ENCODE assay signal across 23 cellular contexts in genomic region chr10:132427939-132428367, GRCh38.
"Had no signal": no experiment of that assay in that cellular context is flagged by ENCODE, and none has a peak within 500 bp of the region (broad histone marks: within the 10 kb centered on the region; RNA-seq: fewer than 3 reads in every experiment).

No MANE protein-coding gene starts in this region.

- H3K4me2 ChIP-seq: neural progenitor cell had no signal

- H3K4me3 ChIP-seq: heart right ventricle, lower lobe of right lung, mucosa of descending colon, neural progenitor cell, testis, vagina had no signal

- H3K27ac ChIP-seq: epithelial cell of prostate, heart right ventricle, lower lobe of right lung, neural progenitor cell, testis, vagina had no signal

- ATAC-seq: activated CD8-positive, alpha-beta memory T cell treated with anti-CD3 and anti-CD28 coated beads, Interleukin-2, amount 10 ng/mL, durations not matched to agents 7 days and 5 days; heart right ventricle; lower lobe of right lung; mucosa of descending colon had no signal

- H3K9me3 ChIP-seq: heart right ventricle, lower lobe of right lung, mucosa of descending colon, testis, vagina had no signal

- H3K27ac Mint-ChIP-seq: activated CD4-positive, alpha-beta memory T cell treated with anti-CD3 and anti-CD28 coated beads for 36 hours; activated CD8-positive, alpha-beta memory T cell treated with anti-CD3 and anti-CD28 coated beads, Interleukin-2, amount 10 ng/mL, durations not matched to agents 7 days and 5 days; activated naive CD4-positive, alpha-beta T cell treated with anti-CD3 and anti-CD28 coated beads for 36 hours; activated naive CD8-positive, alpha-beta T cell treated with anti-CD3 and anti-CD28 coated beads, Interleukin-2, amount 10 ng/mL, durations not matched to agents 7 days and 5 days; neural progenitor cell; type B pancreatic cell had no signal

- DNase-seq: activated CD4-positive, alpha-beta memory T cell treated with anti-CD3 and anti-CD28 coated beads for 36 hours; activated CD4-positive, alpha-beta T cell treated with anti-CD3 and anti-CD28 coated beads for 4 hours; activated CD8-positive, alpha-beta memory T cell treated with anti-CD3 and anti-CD28 coated beads, Interleukin-2, amount 10 ng/mL, durations not matched to agents 7 days and 5 days; activated naive CD4-positive, alpha-beta T cell treated with anti-CD3 and anti-CD28 coated beads for 36 hours; activated naive CD8-positive, alpha-beta T cell treated with anti-CD3 and anti-CD28 coated beads, Interleukin-2, amount 10 ng/mL, durations not matched to agents 7 days and 5 days; activated T-cell treated with anti-CD3 and anti-CD28 coated beads for 4 hours; amniotic stem cell; cortex of kidney; lower lobe of right lung; mesendoderm; stimulated activated CD4-positive, alpha-beta T cell treated with anti-CD3 and anti-CD28 coated beads, Interleukin-2, amount 100 ng/mL, for 48 hours; stimulated activated CD8-positive, alpha-beta memory T cell treated with anti-CD3 and anti-CD28 coated beads, Interleukin-4, amount 100 ng/mL, for 48 hours; stimulated activated naive CD4-positive, alpha-beta T cell; T-helper 1 cell; T-helper 9 cell; testis had no signal

- H3K27me3 ChIP-seq: heart right ventricle, neural progenitor cell, testis, vagina had no signal

- H3K4me3 Mint-ChIP-seq: activated CD4-positive, alpha-beta memory T cell treated with anti-CD3 and anti-CD28 coated beads for 36 hours; activated CD8-positive, alpha-beta memory T cell treated with anti-CD3 and anti-CD28 coated beads, Interleukin-2, amount 10 ng/mL, durations not matched to agents 7 days and 5 days; activated naive CD4-positive, alpha-beta T cell treated with anti-CD3 and anti-CD28 coated beads for 36 hours; activated naive CD8-positive, alpha-beta T cell treated with anti-CD3 and anti-CD28 coated beads, Interleukin-2, amount 10 ng/mL, durations not matched to agents 7 days and 5 days; neural progenitor cell; type B pancreatic cell had no signal

- H3K9me3 Mint-ChIP-seq: activated naive CD4-positive, alpha-beta T cell treated with anti-CD3 and anti-CD28 coated beads for 36 hours; activated naive CD8-positive, alpha-beta T cell treated with anti-CD3 and anti-CD28 coated beads, Interleukin-2, amount 10 ng/mL, durations not matched to agents 7 days and 5 days; neural progenitor cell; type B pancreatic cell had no signal

- H3K36me3 ChIP-seq: heart right ventricle, lower lobe of right lung, neural progenitor cell, vagina had no signal

- H3K27me3 Mint-ChIP-seq: activated CD4-positive, alpha-beta memory T cell treated with anti-CD3 and anti-CD28 coated beads for 36 hours; activated CD8-positive, alpha-beta memory T cell treated with anti-CD3 and anti-CD28 coated beads, Interleukin-2, amount 10 ng/mL, durations not matched to agents 7 days and 5 days; activated naive CD8-positive, alpha-beta T cell treated with anti-CD3 and anti-CD28 coated beads, Interleukin-2, amount 10 ng/mL, durations not matched to agents 7 days and 5 days; type B pancreatic cell had no signal

- FAIRE-seq: kidney had no signal

- H2AFZ ChIP-seq: neural progenitor cell had no signal

- H3K4me1 Mint-ChIP-seq: activated CD8-positive, alpha-beta memory T cell treated with anti-CD3 and anti-CD28 coated beads, Interleukin-2, amount 10 ng/mL, durations not matched to agents 7 days and 5 days had no signal

- H3K36me3 Mint-ChIP-seq: activated CD4-positive, alpha-beta memory T cell treated with anti-CD3 and anti-CD28 coated beads for 36 hours; activated CD8-positive, alpha-beta memory T cell treated with anti-CD3 and anti-CD28 coated beads, Interleukin-2, amount 10 ng/mL, durations not matched to agents 7 days and 5 days; activated naive CD8-positive, alpha-beta T cell treated with anti-CD3 and anti-CD28 coated beads, Interleukin-2, amount 10 ng/mL, durations not matched to agents 7 days and 5 days; neural progenitor cell; type B pancreatic cell had no signal

- H3K9ac ChIP-seq: neural progenitor cell had no signal
